1 cellular context compared by ENCODE assay signal in genomic region chr20:60078351-60079250, GRCh38.
TF ChIP-seq lines count a peak whose summit lies in the region.

No MANE protein-coding gene starts in this region.

TF ChIP-seq in HepG2, 621 proteins besides CTCF, POLR2A, EP300 and RAD21 (continued from another document):
- TF ChIP-seq, protein P1, sequence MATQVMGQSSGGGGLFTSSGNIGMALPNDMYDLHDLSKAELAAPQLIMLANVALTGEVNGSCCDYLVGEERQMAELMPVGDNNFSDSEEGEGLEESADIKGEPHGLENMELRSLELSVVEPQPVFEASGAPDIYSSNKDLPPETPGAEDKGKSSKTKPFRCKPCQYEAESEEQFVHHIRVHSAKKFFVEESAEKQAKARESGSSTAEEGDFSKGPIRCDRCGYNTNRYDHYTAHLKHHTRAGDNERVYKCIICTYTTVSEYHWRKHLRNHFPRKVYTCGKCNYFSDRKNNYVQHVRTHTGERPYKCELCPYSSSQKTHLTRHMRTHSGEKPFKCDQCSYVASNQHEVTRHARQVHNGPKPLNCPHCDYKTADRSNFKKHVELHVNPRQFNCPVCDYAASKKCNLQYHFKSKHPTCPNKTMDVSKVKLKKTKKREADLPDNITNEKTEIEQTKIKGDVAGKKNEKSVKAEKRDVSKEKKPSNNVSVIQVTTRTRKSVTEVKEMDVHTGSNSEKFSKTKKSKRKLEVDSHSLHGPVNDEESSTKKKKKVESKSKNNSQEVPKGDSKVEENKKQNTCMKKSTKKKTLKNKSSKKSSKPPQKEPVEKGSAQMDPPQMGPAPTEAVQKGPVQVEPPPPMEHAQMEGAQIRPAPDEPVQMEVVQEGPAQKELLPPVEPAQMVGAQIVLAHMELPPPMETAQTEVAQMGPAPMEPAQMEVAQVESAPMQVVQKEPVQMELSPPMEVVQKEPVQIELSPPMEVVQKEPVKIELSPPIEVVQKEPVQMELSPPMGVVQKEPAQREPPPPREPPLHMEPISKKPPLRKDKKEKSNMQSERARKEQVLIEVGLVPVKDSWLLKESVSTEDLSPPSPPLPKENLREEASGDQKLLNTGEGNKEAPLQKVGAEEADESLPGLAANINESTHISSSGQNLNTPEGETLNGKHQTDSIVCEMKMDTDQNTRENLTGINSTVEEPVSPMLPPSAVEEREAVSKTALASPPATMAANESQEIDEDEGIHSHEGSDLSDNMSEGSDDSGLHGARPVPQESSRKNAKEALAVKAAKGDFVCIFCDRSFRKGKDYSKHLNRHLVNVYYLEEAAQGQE (IDR thresholded peaks at IDR 0.05; ENCODE audit: borderline replicate concordance in 1 of 2, low read depth in 1 of 2, low read length in 2 of 2), result no peak
- TF ChIP-seq PCBP1 (IDR thresholded peaks at IDR 0.05; ENCODE audit: borderline replicate concordance, low read depth, low read length) (no peak), ZNF672 (CRISPR knock-in tag; IDR thresholded peaks at IDR 0.05) (no peak), KDM6A (CRISPR knock-in tag; IDR thresholded peaks at IDR 0.05; ENCODE audit: low read depth) (no peak)
